ENCODE assay signal across 8 cellular contexts in genomic region chr4:37976991-37977470, GRCh38. TPM values are rescaled to one million over a fixed set of nuclear protein-coding genes. Genes with fewer than 3 reads are reported as not detected.
DNase-seq lines count a peak whose midpoint lies in the region; ATAC-seq and TF ChIP-seq lines count a peak whose summit lies in the region.

No MANE protein-coding gene starts in this region.

- DNase-seq in ACHN (peak; percentile 81), NCI-H526 (lab: John Stamatoyannopoulos, UW) (peak; percentile 19 to 80), dorsolateral prefrontal cortex (peak in 6 of 10 donors; percentile 19 to 63 (median 45)), lung (ENCODE audit: low spot score) (peak; percentile 70)
- DNase-seq in activated CD4-positive, alpha-beta memory T cell treated with anti-CD3 and anti-CD28 coated beads for 36 hours, result peak; percentile 81
- DNase-seq in stimulated activated CD4-positive, alpha-beta T cell treated with anti-CD3 and anti-CD28 coated beads, TNF-alpha, amount 100 ng/mL, for 48 hours (ENCODE audit: low read depth in 3 of 3), result peak; percentile 51 to 59 (median 57)

- H3K4me1 ChIP-seq in lung (ENCODE audit: control insufficient read depth in 2 of 2, insufficient read depth in 2 of 2, low read length in 2 of 2), result peaks cover 0 to 9% of the 10 kb centered on the region in 2 donors

- H3K9me3 Mint-ChIP-seq in activated CD4-positive, alpha-beta memory T cell treated with anti-CD3 and anti-CD28 coated beads for 36 hours, result no peaks in the 10 kb centered on the region

- CTCF ChIA-PET in activated CD4-positive, alpha-beta memory T cell treated with anti-CD3 and anti-CD28 coated beads for 36 hours (lab: Charles Lee), result interaction anchor here (0.6 to 2.9 kb wide), 5 partner anchors 63 to 173 kb away, joined by 3 to 12 read pairs (median 4); no protein-coding TSS in a partner anchor

- no peaks in the 10 kb centered on the region for H3K36me3 ChIP-seq in lung (ENCODE audit: control insufficient read depth in 2 of 2, insufficient read depth in 2 of 2, low read length in 2 of 2)

- WGBS in lung, 2 donors, result 2 to 3% methylated on average over 14 to 49 of the region's 50 CpGs

- intact Hi-C loops in activated CD4-positive, alpha-beta memory T cell treated with anti-CD3 and anti-CD28 coated beads for 36 hours (cut with micrococcal nuclease), result loop anchor here (1.0 kb wide), 1 partner anchor 174 kb away; no protein-coding TSS in a partner anchor
- intact Hi-C loops in dorsolateral prefrontal cortex (cut with DNase I), result loop anchor here in 1 of 2 donors (5.0 to 10.0 kb wide), 2 partner anchors 175 to 372 kb away; no protein-coding TSS in a partner anchor

- peak in 6 of 56 donors; percentile 10 to 28 (median 12) for TF ChIP-seq CTCF in dorsolateral prefrontal cortex (IDR thresholded peaks at IDR 0.05 in 54 of 56, conservative IDR thresholded peaks at IDR 0.05 in 2 of 56; ENCODE audit: low read depth in 1 of 56, partially characterized antibody in 56 of 56)
- no peak for TF ChIP-seq CTCF in lung (IDR thresholded peaks at IDR 0.05; ENCODE audit: control extremely low read depth, extremely low read depth)

- H3K9me3 ChIP-seq in lung (ENCODE audit: control insufficient read depth in 2 of 2, insufficient read depth in 1 of 2, low read length in 1 of 2), result no peaks in the 10 kb centered on the region

- no peaks in the 10 kb centered on the region for H3K27me3 Mint-ChIP-seq in activated CD4-positive, alpha-beta memory T cell treated with anti-CD3 and anti-CD28 coated beads for 36 hours

- peaks cover 35% of the 10 kb centered on the region for H3K4me1 Mint-ChIP-seq in activated CD4-positive, alpha-beta memory T cell treated with anti-CD3 and anti-CD28 coated beads for 36 hours (ENCODE audit: low read depth)

- H3K27me3 ChIP-seq in dorsolateral prefrontal cortex (no peaks in the 10 kb centered on the region), lung (ENCODE audit: control insufficient read depth, insufficient read depth) (no peaks in the 10 kb centered on the region)

- H3K4me3 ChIP-seq in dorsolateral prefrontal cortex (peak overlapping the region; percentile 54 to 89 (median 80)), lung (peak overlapping the region; percentile 74)

- ATAC-seq in GM18868 (IDR thresholded peaks at IDR 0.05; ENCODE audit: unreplicated experiment) (peak; percentile 84), HG03103 (IDR thresholded peaks at IDR 0.05; ENCODE audit: low read depth, unreplicated experiment) (peak; percentile 79), lung (ENCODE audit: insufficient read depth, low FRiP score) (peak; percentile 87)

- H3K4me3 Mint-ChIP-seq in activated CD4-positive, alpha-beta memory T cell treated with anti-CD3 and anti-CD28 coated beads for 36 hours, result peak overlapping the region; percentile 56

- H3K27ac Mint-ChIP-seq in activated CD4-positive, alpha-beta memory T cell treated with anti-CD3 and anti-CD28 coated beads for 36 hours, result peak overlapping the region; percentile 28

- no peaks in the 10 kb centered on the region for H3K36me3 Mint-ChIP-seq in activated CD4-positive, alpha-beta memory T cell treated with anti-CD3 and anti-CD28 coated beads for 36 hours

- in situ Hi-C loops in ACHN (cut with HindIII; ENCODE audit: low pct_ligation_motif_present, low pct_unique_long_range_greater_than_20kb, low sequenced_read_pairs), result no loop called here

- peak overlapping the region in 57 of 59 donors; percentile 27 to 95 (median 85) for H3K27ac ChIP-seq in dorsolateral prefrontal cortex
- peak overlapping the region; percentile 96 to 98 for H3K27ac ChIP-seq in lung (ENCODE audit: low read depth in 1 of 2, low read length in 1 of 2)

- POLR2A ChIA-PET in activated CD4-positive, alpha-beta memory T cell treated with anti-CD3 and anti-CD28 coated beads for 36 hours (lab: Charles Lee), result interaction anchor here (0.9 kb wide), 1 partner anchor 22 kb away, joined by 4 read pairs; no protein-coding TSS in a partner anchor

RNA-seq across cellular contexts. Expression of gene PTTG2, which starts 16.8 kb away (rescaled TPM):
- total RNA-seq in activated CD4-positive, alpha-beta memory T cell treated with anti-CD3 and anti-CD28 coated beads for 36 hours, result not detected
- 1 to 10 TPM in 117 of 120 experiments, under 1 TPM in 2, not detected in 1; 0.85 to 8.6 (median 2.9) TPM for total RNA-seq in dorsolateral prefrontal cortex
- total RNA-seq in lung, result under 1 TPM in 1 of 2 donors, not detected in 1; 0.52 TPM
- polyA plus RNA-seq in lung, result under 1 TPM in 1 of 2 donors, not detected in 1; 0.11 TPM

Comparison
In these comparisons a context has a peak if more than half of its experiments do, and no peak if none do; other contexts are left out.
1. Peak in every context shown above with its lines: DNase-seq, ATAC-seq, H3K4me3 ChIP-seq and H3K27ac ChIP-seq.